ENCODE assay signal across 1 cellular context in the genomic region with DNA sequence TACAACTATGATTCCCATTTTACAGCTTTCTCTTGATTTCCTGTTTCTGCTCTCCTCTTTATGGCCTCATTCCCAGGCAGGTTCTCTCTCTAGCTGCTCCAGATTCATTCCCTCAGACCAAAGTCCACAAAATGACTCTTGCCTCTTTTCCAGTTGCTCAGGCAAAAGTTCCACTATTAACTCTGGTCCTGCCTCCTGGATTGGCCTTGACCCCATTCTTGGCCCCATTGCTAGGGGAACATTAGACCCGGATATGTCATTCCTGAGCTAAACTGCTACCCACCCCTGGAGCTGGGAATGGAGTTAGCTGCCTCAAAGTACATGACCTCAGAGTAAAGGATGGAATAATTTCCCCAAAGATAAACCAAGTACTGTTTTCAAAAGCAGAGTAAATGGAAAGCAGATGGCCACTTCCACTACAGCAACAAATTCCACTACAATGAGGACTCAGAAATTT.
TF ChIP-seq lines count a peak whose summit lies in the region.

No MANE protein-coding gene starts in this region.

TF ChIP-seq in SK-N-SH, 30 proteins besides CTCF, POLR2A, EP300 and RAD21 (continued from another document):
- TF ChIP-seq, protein P1, sequence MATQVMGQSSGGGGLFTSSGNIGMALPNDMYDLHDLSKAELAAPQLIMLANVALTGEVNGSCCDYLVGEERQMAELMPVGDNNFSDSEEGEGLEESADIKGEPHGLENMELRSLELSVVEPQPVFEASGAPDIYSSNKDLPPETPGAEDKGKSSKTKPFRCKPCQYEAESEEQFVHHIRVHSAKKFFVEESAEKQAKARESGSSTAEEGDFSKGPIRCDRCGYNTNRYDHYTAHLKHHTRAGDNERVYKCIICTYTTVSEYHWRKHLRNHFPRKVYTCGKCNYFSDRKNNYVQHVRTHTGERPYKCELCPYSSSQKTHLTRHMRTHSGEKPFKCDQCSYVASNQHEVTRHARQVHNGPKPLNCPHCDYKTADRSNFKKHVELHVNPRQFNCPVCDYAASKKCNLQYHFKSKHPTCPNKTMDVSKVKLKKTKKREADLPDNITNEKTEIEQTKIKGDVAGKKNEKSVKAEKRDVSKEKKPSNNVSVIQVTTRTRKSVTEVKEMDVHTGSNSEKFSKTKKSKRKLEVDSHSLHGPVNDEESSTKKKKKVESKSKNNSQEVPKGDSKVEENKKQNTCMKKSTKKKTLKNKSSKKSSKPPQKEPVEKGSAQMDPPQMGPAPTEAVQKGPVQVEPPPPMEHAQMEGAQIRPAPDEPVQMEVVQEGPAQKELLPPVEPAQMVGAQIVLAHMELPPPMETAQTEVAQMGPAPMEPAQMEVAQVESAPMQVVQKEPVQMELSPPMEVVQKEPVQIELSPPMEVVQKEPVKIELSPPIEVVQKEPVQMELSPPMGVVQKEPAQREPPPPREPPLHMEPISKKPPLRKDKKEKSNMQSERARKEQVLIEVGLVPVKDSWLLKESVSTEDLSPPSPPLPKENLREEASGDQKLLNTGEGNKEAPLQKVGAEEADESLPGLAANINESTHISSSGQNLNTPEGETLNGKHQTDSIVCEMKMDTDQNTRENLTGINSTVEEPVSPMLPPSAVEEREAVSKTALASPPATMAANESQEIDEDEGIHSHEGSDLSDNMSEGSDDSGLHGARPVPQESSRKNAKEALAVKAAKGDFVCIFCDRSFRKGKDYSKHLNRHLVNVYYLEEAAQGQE (IDR thresholded peaks at IDR 0.05; ENCODE audit: low read depth, low read length): no peak
- TF ChIP-seq FOSL2 (IDR thresholded peaks at IDR 0.05; ENCODE audit: borderline replicate concordance, low read depth): 0 out of 2 replicates have a peak, but pooled peaks have one; percentile 9
- no peak for TF ChIP-seq MXI1 (IDR thresholded peaks at IDR 0.05; ENCODE audit: low read depth, low read length)
- TF ChIP-seq, protein P2, sequence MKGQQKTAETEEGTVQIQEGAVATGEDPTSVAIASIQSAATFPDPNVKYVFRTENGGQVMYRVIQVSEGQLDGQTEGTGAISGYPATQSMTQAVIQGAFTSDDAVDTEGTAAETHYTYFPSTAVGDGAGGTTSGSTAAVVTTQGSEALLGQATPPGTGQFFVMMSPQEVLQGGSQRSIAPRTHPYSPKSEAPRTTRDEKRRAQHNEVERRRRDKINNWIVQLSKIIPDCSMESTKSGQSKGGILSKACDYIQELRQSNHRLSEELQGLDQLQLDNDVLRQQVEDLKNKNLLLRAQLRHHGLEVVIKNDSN (IDR thresholded peaks at IDR 0.05; ENCODE audit: borderline replicate concordance, low read depth): no peak
- TF ChIP-seq TCF12 (IDR thresholded peaks at IDR 0.05): peak; percentile 95
- TF ChIP-seq, protein P3, sequence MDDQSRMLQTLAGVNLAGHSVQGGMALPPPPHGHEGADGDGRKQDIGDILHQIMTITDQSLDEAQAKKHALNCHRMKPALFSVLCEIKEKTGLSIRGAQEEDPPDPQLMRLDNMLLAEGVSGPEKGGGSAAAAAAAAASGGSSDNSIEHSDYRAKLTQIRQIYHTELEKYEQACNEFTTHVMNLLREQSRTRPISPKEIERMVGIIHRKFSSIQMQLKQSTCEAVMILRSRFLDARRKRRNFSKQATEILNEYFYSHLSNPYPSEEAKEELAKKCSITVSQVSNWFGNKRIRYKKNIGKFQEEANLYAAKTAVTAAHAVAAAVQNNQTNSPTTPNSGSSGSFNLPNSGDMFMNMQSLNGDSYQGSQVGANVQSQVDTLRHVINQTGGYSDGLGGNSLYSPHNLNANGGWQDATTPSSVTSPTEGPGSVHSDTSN (IDR thresholded peaks at IDR 0.05): peak; percentile 13; the same call in 1 of the 2 replicates
- TF ChIP-seq NFIC (IDR thresholded peaks at IDR 0.05; ENCODE audit: borderline replicate concordance): peak; percentile 43; the same call in 1 of the 2 replicates
- TF ChIP-seq SMC3 (IDR thresholded peaks at IDR 0.05; ENCODE audit: low read depth, low read length): no peak
- TF ChIP-seq POLR2AphosphoS5 (IDR thresholded peaks at IDR 0.05; ENCODE audit: low read depth, low read length): peak; percentile 46; the same call in 1 of the 2 replicates
- TF ChIP-seq GABPA (IDR thresholded peaks at IDR 0.05; ENCODE audit: low read depth): no peak
